In genomic region chr12:112151766-112152541, GRCh38 we compare ENCODE assay signal across 20 cellular contexts. TPM values are rescaled to one million over a fixed set of nuclear protein-coding genes. Genes with fewer than 3 reads are reported as not detected.
DNase-seq lines count a peak whose midpoint lies in the region; ATAC-seq and TF ChIP-seq lines count a peak whose summit lies in the region.
"Had no signal": no experiment of that assay in that cellular context is flagged by ENCODE, and none has a peak within 500 bp of the region (broad histone marks: within the 10 kb centered on the region; RNA-seq: fewer than 3 reads in every experiment).

No MANE protein-coding gene starts in this region.

- H3K9me3 ChIP-seq in right atrium auricular region (no peaks in the 10 kb centered on the region), aorta (ENCODE audit: control insufficient read depth, low read length) (no peaks in the 10 kb centered on the region)
- H3K9me3 ChIP-seq: sigmoid colon, thyroid gland had no signal

- H3K4me3 Mint-ChIP-seq in activated naive CD8-positive, alpha-beta T cell = no peak overlapping the region
- no peak overlapping the region for H3K4me3 Mint-ChIP-seq in naive thymus-derived CD8-positive, alpha-beta T cell
- H3K4me3 Mint-ChIP-seq: activated CD4-positive, alpha-beta T cell treated with anti-CD3 and anti-CD28 coated beads, Interleukin-2, amount 10 ng/mL, durations not matched to agents 7 days and 5 days; brain; mesothelial cell of epicardium had no signal

- H3K27ac ChIP-seq in right atrium auricular region (no peak overlapping the region), aorta (ENCODE audit: low read depth in 1 of 2, low read length in 2 of 2) (no peak overlapping the region), foreskin keratinocyte (no peak overlapping the region)
- H3K27ac ChIP-seq: heart right ventricle, sigmoid colon had no signal

- no peaks in the 10 kb centered on the region for H3K27me3 Mint-ChIP-seq in activated naive CD8-positive, alpha-beta T cell
- no peaks in the 10 kb centered on the region for H3K27me3 Mint-ChIP-seq in naive thymus-derived CD8-positive, alpha-beta T cell
- H3K27me3 Mint-ChIP-seq: activated CD4-positive, alpha-beta T cell treated with anti-CD3 and anti-CD28 coated beads, Interleukin-2, amount 10 ng/mL, durations not matched to agents 7 days and 5 days; brain had no signal

- TF ChIP-seq CTCF in right atrium auricular region (IDR thresholded peaks at IDR 0.05) = no peak
- TF ChIP-seq CTCF in foreskin keratinocyte (conservative IDR thresholded peaks at IDR 0.05) = no peak

- peaks cover 2% of the 10 kb centered on the region for H3K4me1 Mint-ChIP-seq in activated naive CD8-positive, alpha-beta T cell (ENCODE audit: low read depth)
- H3K4me1 Mint-ChIP-seq in naive thymus-derived CD8-positive, alpha-beta T cell = peaks cover 0 to 3% (median under 1%) of the 10 kb centered on the region in 4 donors
- H3K4me1 Mint-ChIP-seq: brain had no signal

- intact Hi-C loops in cardiac septum (cut with DNase I) (no loop called here), aorta (cut with DNase I) (no loop called here)

- H3K36me3 Mint-ChIP-seq in activated naive CD8-positive, alpha-beta T cell = peaks cover 38% of the 10 kb centered on the region
- H3K36me3 Mint-ChIP-seq in naive thymus-derived CD8-positive, alpha-beta T cell = peaks cover 30 to 91% (median 63%) of the 10 kb centered on the region in 3 donors

- H3K27me3 ChIP-seq in right atrium auricular region (no peaks in the 10 kb centered on the region), aorta (ENCODE audit: control insufficient read depth in 1 of 2, insufficient read depth in 2 of 2, low read length in 1 of 2) (no peaks in the 10 kb centered on the region), foreskin keratinocyte (no peaks in the 10 kb centered on the region)
- H3K27me3 ChIP-seq: dorsolateral prefrontal cortex, heart right ventricle, sigmoid colon, thyroid gland had no signal

- DNase-seq in right atrium auricular region (ENCODE audit: low spot score) (peak; percentile 47), cardiac septum (ENCODE audit: low spot score) (no peak), aorta (peak; percentile 21 to 32), foreskin melanocyte (no peak), foreskin keratinocyte (no peak)
- DNase-seq in naive thymus-derived CD8-positive, alpha-beta T cell = no peak
- no peak for DNase-seq in stimulated activated CD8-positive, alpha-beta memory T cell treated with anti-CD3 and anti-CD28 coated beads, Interleukin-4, amount 100 ng/mL, for 48 hours
- DNase-seq: activated CD4-positive, alpha-beta T cell treated with anti-CD3 and anti-CD28 coated beads, Interleukin-2, amount 10 ng/mL, durations not matched to agents 7 days and 5 days; activated gamma-delta T cell; DMS 273 treated with DMSO at 0.1 percent for 48 hours; heart right ventricle; NCI-H1694 treated with DMSO at 0.1 percent for 48 hours; sigmoid colon; stimulated activated CD4-positive, alpha-beta T cell treated with anti-CD3 and anti-CD28 coated beads, Interleukin-2, amount 100 ng/mL, for 48 hours had no signal

- H3K4me3 ChIP-seq in right atrium auricular region (no peak overlapping the region), aorta (ENCODE audit: low read length in 2 of 2) (no peak overlapping the region)
- H3K4me3 ChIP-seq: dorsolateral prefrontal cortex, heart right ventricle, sigmoid colon, thyroid gland had no signal

- H3K27ac Mint-ChIP-seq in activated naive CD8-positive, alpha-beta T cell = peak overlapping the region; percentile 61
- H3K27ac Mint-ChIP-seq in naive thymus-derived CD8-positive, alpha-beta T cell = peak overlapping the region; percentile 27 to 80 (median 74)
- H3K27ac Mint-ChIP-seq: activated CD4-positive, alpha-beta T cell treated with anti-CD3 and anti-CD28 coated beads, Interleukin-2, amount 10 ng/mL, durations not matched to agents 7 days and 5 days had no signal

- H3K4me1 ChIP-seq in right atrium auricular region (no peaks in the 10 kb centered on the region), aorta (ENCODE audit: control insufficient read depth in 1 of 2, insufficient read depth in 2 of 2, low read length in 2 of 2) (no peaks in the 10 kb centered on the region), foreskin keratinocyte (peaks cover 15% of the 10 kb centered on the region)
- H3K4me1 ChIP-seq: thyroid gland had no signal

- POLR2A ChIA-PET in naive thymus-derived CD8-positive, alpha-beta T cell (lab: Charles Lee) = interaction anchor here (0.7 to 1.9 kb wide), 2 partner anchors 21 to 43 kb away, joined by 3 to 5 read pairs; partner anchors contain the start of gene NAA25

- no peak for ATAC-seq in naive thymus-derived CD8-positive, alpha-beta T cell
- ATAC-seq in aorta (ENCODE audit: low FRiP score) (no peak), foreskin keratinocyte (no peak)
- ATAC-seq: Right ventricle myocardium inferior had no signal

- H3K9me3 Mint-ChIP-seq in activated naive CD8-positive, alpha-beta T cell (ENCODE audit: low read depth) = peaks cover 8% of the 10 kb centered on the region
- H3K9me3 Mint-ChIP-seq in naive thymus-derived CD8-positive, alpha-beta T cell = peaks cover 7 to 37% (median 18%) of the 10 kb centered on the region in 9 donors
- H3K9me3 Mint-ChIP-seq: activated CD4-positive, alpha-beta T cell treated with anti-CD3 and anti-CD28 coated beads, Interleukin-2, amount 10 ng/mL, durations not matched to agents 7 days and 5 days had no signal

- 93 to 94% methylated on average over 11 of the region's 11 CpGs for WGBS in aorta, 2 donors

- H3K36me3 ChIP-seq in right atrium auricular region = peaks cover 65% of the 10 kb centered on the region
- peaks cover 9 to 18% of the 10 kb centered on the region in 2 donors for H3K36me3 ChIP-seq in aorta (ENCODE audit: control insufficient read depth in 1 of 2, insufficient read depth in 2 of 2, low read length in 1 of 2)

RNA-seq across cellular contexts. Expression of gene TRAFD1, which starts 26.6 kb away (rescaled TPM):
- total RNA-seq in right atrium auricular region = 10 to 100 TPM; 17.9 to 26.5 TPM
- 32.3 TPM for total RNA-seq in cardiac septum
- total RNA-seq in naive thymus-derived CD8-positive, alpha-beta T cell = 10 to 100 TPM; 36.1 to 38.4 TPM
- polyA plus RNA-seq in naive thymus-derived CD8-positive, alpha-beta T cell = 10 to 100 TPM; 32.5 to 57.6 (median 55.9) TPM
- total RNA-seq in aorta = 10 to 100 TPM; 21.2 to 35.5 TPM
- 10 to 100 TPM in 1 of 2 donors, 1 to 10 TPM in 1; 8.9 to 26.0 TPM for polyA plus RNA-seq in aorta
- 19.0 TPM in 2 replicates for total RNA-seq in foreskin keratinocyte
- 14.0 and 16.0 TPM in 2 replicates for polyA plus RNA-seq in foreskin keratinocyte

RNA-seq across cellular contexts. Expression of gene NAA25, which starts 43.4 kb away (rescaled TPM):
- total RNA-seq in right atrium auricular region = 10 to 100 TPM in 1 of 2 donors, 1 to 10 TPM in 1; 8.8 to 11.2 TPM
- 23.1 TPM for total RNA-seq in cardiac septum
- 10 to 100 TPM; 37.3 to 44.0 TPM for total RNA-seq in naive thymus-derived CD8-positive, alpha-beta T cell
- 10 to 100 TPM in 1 of 3 donors, 1 to 10 TPM in 2; 8.7 to 17.3 (median 8.9) TPM for polyA plus RNA-seq in naive thymus-derived CD8-positive, alpha-beta T cell
- 10 to 100 TPM; 23.4 to 27.5 TPM for total RNA-seq in aorta
- polyA plus RNA-seq in aorta = 1 to 10 TPM; 2.1 to 5.1 TPM
- 26.7 and 27.9 TPM in 2 replicates for total RNA-seq in foreskin keratinocyte
- 4.1 and 4.9 TPM in 2 replicates for polyA plus RNA-seq in foreskin keratinocyte

Comparison
In these comparisons a context has a peak if more than half of its experiments do, and no peak if none do; other contexts are left out.
1. DNase-seq: peak in right atrium auricular region (single experiment) and aorta (2 of 2); none in cardiac septum (single experiment), naive thymus-derived CD8-positive, alpha-beta T cell (0 of 10), foreskin melanocyte (single experiment), foreskin keratinocyte (0 of 2) and stimulated activated CD8-positive, alpha-beta memory T cell treated with anti-CD3 and anti-CD28 coated beads, Interleukin-4, amount 100 ng/mL, for 48 hours (single experiment).